ENCODE assay signal across 17 cellular contexts in genomic region chr14:38143651-38144505, GRCh38.
DNase-seq lines count a peak whose midpoint lies in the region; ATAC-seq, FAIRE-seq and TF ChIP-seq lines count a peak whose summit lies in the region.
"Had no signal": no experiment of that assay in that cellular context is flagged by ENCODE, and none has a peak within 500 bp of the region (broad histone marks: within the 10 kb centered on the region; RNA-seq: fewer than 3 reads in every experiment).

No MANE protein-coding gene starts in this region.

- H3K9me3 ChIP-seq in IMR-90 (ENCODE audit: control insufficient read depth, insufficient read depth, low read length) (no peaks in the 10 kb centered on the region), keratinocyte (ENCODE audit: control insufficient read depth, low read depth, low read length) (no peaks in the 10 kb centered on the region), lower lobe of right lung (no peaks in the 10 kb centered on the region), pancreas (no peaks in the 10 kb centered on the region)
- H3K9me3 ChIP-seq: left lung, ovary, tibial nerve had no signal

- dilution Hi-C loops in IMR-90 (cut with HindIII; ENCODE audit: low sequenced_read_pairs, unreplicated experiment) (no loop called here), keratinocyte (cut with MboI; ENCODE audit: extremely low pct_ligation_motif_present, low sequenced_read_pairs) (no loop called here)

- FAIRE-seq in keratinocyte (lab: Jason Lieb, UNC) (peak; percentile 41), pancreas (lab: Jason Lieb, UNC) (no peak)
- FAIRE-seq: endometrium, GM12878 had no signal

- H3K27ac ChIP-seq in IMR-90 (ENCODE audit: insufficient read depth, low read length) (peak overlapping the region; percentile 90), keratinocyte (ENCODE audit: control insufficient read depth, insufficient read depth, low read length) (peak overlapping the region; percentile 53), lower lobe of right lung (no peak overlapping the region), pancreas (no peak overlapping the region)
- H3K27ac ChIP-seq: left lung, ovary, tibial nerve had no signal

- CTCF ChIA-PET in IMR-90 (lab: Yijun Ruan, JAX) = no interaction called here

- peak overlapping the region; percentile 18 to 84 for H4K8ac ChIP-seq in IMR-90 (ENCODE audit: low read depth in 2 of 2, low read length in 2 of 2)

- peak overlapping the region; percentile 13 for H3K14ac ChIP-seq in IMR-90 (replicated peaks; ENCODE audit: low read depth, low read length)

- peak; percentile 38; the same call in 1 of the 2 replicates for TF ChIP-seq POLR2A in IMR-90 (IDR thresholded peaks at IDR 0.05; ENCODE audit: low read depth, low read length)

- peak overlapping the region; percentile 48; the same call in 2 of the 3 replicates for H2BK15ac ChIP-seq in IMR-90 (ENCODE audit: low read depth, low read length)

- peak overlapping the region; percentile 91 for H2BK120ac ChIP-seq in IMR-90 (ENCODE audit: low read depth, low read length)

- peak overlapping the region; percentile 8; the same call in 1 of the 2 replicates for H3K4me3 ChIP-seq in IMR-90 (ENCODE audit: insufficient read depth, low read depth, low read length)
- H3K4me3 ChIP-seq in astrocyte of the spinal cord (ENCODE audit: low read depth, low read length) = no peak overlapping the region
- H3K4me3 ChIP-seq in keratinocyte (ENCODE audit: control insufficient read depth in 2 of 3, extremely low read depth in 1 of 3, insufficient read depth in 2 of 3, low read depth in 1 of 3, low read length in 3 of 3) = no peak overlapping the region
- no peak overlapping the region for H3K4me3 ChIP-seq in lower lobe of right lung
- H3K4me3 ChIP-seq in pancreas = no peak overlapping the region
- H3K4me3 ChIP-seq: GM12878, left lung, ovary, tibial nerve had no signal

- intact Hi-C loops in IMR-90 (cut with micrococcal nuclease) (loop anchor here (5.0 kb wide), 1 partner anchor 53 kb away; no protein-coding TSS in a partner anchor), lower lobe of right lung (cut with DNase I) (no loop called here), pancreas (cut with DNase I) (no loop called here)

- 0 out of 2 replicates have a peak overlapping the region, but pooled peaks have one; percentile 5 for H2AK5ac ChIP-seq in IMR-90 (ENCODE audit: low read depth, low read length)

- TF ChIP-seq CTCF in IMR-90 (conservative IDR thresholded peaks at IDR 0.05; ENCODE audit: low read depth, low read length) = no peak
- TF ChIP-seq CTCF in astrocyte of the spinal cord (IDR thresholded peaks at IDR 0.05; ENCODE audit: low read depth, low read length) = no peak
- no peak for TF ChIP-seq CTCF in keratinocyte (optimal IDR thresholded peaks at IDR 0.05 in 1 of 3, IDR thresholded peaks at IDR 0.05 in 1 of 3, conservative IDR thresholded peaks at IDR 0.05 in 1 of 3; ENCODE audit: extremely low read depth in 1 of 3, insufficient read depth in 2 of 3, low read length in 3 of 3)
- no peak for TF ChIP-seq CTCF in lower lobe of right lung (IDR thresholded peaks at IDR 0.05)
- no peak for TF ChIP-seq CTCF in pancreas (IDR thresholded peaks at IDR 0.05)

- H4K5ac ChIP-seq in IMR-90 (ENCODE audit: low read depth, low read length) = peak overlapping the region; percentile 67

- BruUV-seq in IMR-90 (replicated peaks; lab: Mats Ljungman, UMichigan) = no TSS peak

- H4K91ac ChIP-seq in IMR-90 (ENCODE audit: insufficient read depth, low read depth, low read length) = peak overlapping the region; percentile 77

- peak overlapping the region; percentile 63 for H3K4me2 ChIP-seq in IMR-90 (ENCODE audit: low read depth, low read length)
- H3K4me2 ChIP-seq in keratinocyte (ENCODE audit: control insufficient read depth, extremely low read depth, insufficient read depth, low read depth, low read length) = peak overlapping the region; percentile 74

- peak; percentile 76 for ATAC-seq in IMR-90 (ENCODE audit: low read depth)
- no peak for ATAC-seq in activated CD4-positive, CD25-positive, alpha-beta regulatory T cell treated with anti-CD3 and anti-CD28 coated beads, Interleukin-2, amount 50 U/mL, for 24 hours
- ATAC-seq in lower lobe of right lung = no peak
- no peak for ATAC-seq in pancreas
- ATAC-seq: activated naive CD4-positive, alpha-beta T cell treated with anti-CD3 and anti-CD28 coated beads, Interleukin-2, amount 50 U/mL, for 72 hours; GM12878; left lung had no signal

- peaks cover 9% of the 10 kb centered on the region for H3K4me1 ChIP-seq in IMR-90 (ENCODE audit: control insufficient read depth, insufficient read depth, low read length)
- peaks cover 28% of the 10 kb centered on the region for H3K4me1 ChIP-seq in keratinocyte (ENCODE audit: control insufficient read depth, extremely low read depth, insufficient read depth, low read length)
- H3K4me1 ChIP-seq in lower lobe of right lung = no peaks in the 10 kb centered on the region
- H3K4me1 ChIP-seq in pancreas = no peaks in the 10 kb centered on the region
- H3K4me1 ChIP-seq: left lung had no signal

- peak overlapping the region; percentile 90; the same call in 1 of the 2 replicates for H2BK20ac ChIP-seq in IMR-90 (ENCODE audit: low read depth, low read length)

- H3K79me2 ChIP-seq in keratinocyte (ENCODE audit: control insufficient read depth, insufficient read depth, low read length) = no peaks in the 10 kb centered on the region

- H3K79me1 ChIP-seq in IMR-90 (ENCODE audit: low read depth in 1 of 2, low read length in 2 of 2) = no peaks in the 10 kb centered on the region

- H3K9me1 ChIP-seq in IMR-90 (ENCODE audit: insufficient read depth, low read length) = no peaks in the 10 kb centered on the region; the same call in 1 of the 2 replicates
- H3K9me1 ChIP-seq in keratinocyte (ENCODE audit: control insufficient read depth, extremely low read depth, insufficient read depth, low read length) = no peaks in the 10 kb centered on the region

- no CpG with 5 or more reads among the region's 6 CpGs for WGBS in IMR-90 (ENCODE audit: extremely low coverage in 2 of 2, insufficient read length in 1 of 2), 2 experiments
- WGBS in pancreas, 2 donors = 60 to 70% methylated on average over 6 of the region's 6 CpGs

- H3K4ac ChIP-seq in IMR-90 (ENCODE audit: low read depth, low read length) = peak overlapping the region; percentile 90

- H3K9ac ChIP-seq in IMR-90 (ENCODE audit: low read depth, low read length) (peak overlapping the region; percentile 60; the same call in 1 of the 2 replicates), keratinocyte (ENCODE audit: control insufficient read depth, extremely low read depth, insufficient read depth, low read length) (no peak overlapping the region)

- H2AK9ac ChIP-seq in IMR-90 (replicated peaks; ENCODE audit: low read depth, low read length, poor library complexity) = no peak overlapping the region

- in situ Hi-C loops in IMR-90 (cut with MboI; ENCODE audit: low sequenced_read_pairs) (no loop called here), astrocyte of the spinal cord (cut with HindIII; ENCODE audit: low sequenced_read_pairs) (no loop called here)

- H3K27me3 ChIP-seq in IMR-90 (ENCODE audit: control insufficient read depth, insufficient read depth, low read length) (no peaks in the 10 kb centered on the region), keratinocyte (ENCODE audit: control insufficient read depth, extremely low read depth, insufficient read depth, low read length) (no peaks in the 10 kb centered on the region), lower lobe of right lung (ENCODE audit: low read depth) (no peaks in the 10 kb centered on the region), pancreas (no peaks in the 10 kb centered on the region)
- H3K27me3 ChIP-seq: left lung, ovary, tibial nerve had no signal

- DNase-seq in AG08396 (ENCODE audit: low spot score) (peak; percentile 29), IMR-90 (peak; percentile 92), astrocyte of the spinal cord (ENCODE audit: low read depth, low spot score) (peak; percentile 72), keratinocyte (ENCODE audit: low read depth, low spot score) (no peak), COLO668 (lab: John Stamatoyannopoulos, UW; ENCODE audit: unreplicated experiment) (no peak), lower lobe of right lung (no peak), pancreas (no peak)
- DNase-seq: CD4-positive, CD25-positive, alpha-beta regulatory T cell; left lung; NCI-H2081 treated with DMSO at 0.1 percent for 48 hours; ovary; SIG-M5 had no signal

- H2AFZ ChIP-seq in IMR-90 (replicated peaks; ENCODE audit: low read length, poor library complexity) (peak overlapping the region; percentile 67), keratinocyte (ENCODE audit: control insufficient read depth, low read length) (peak overlapping the region; percentile 74)

- peak overlapping the region; percentile 97 for H2BK5ac ChIP-seq in IMR-90 (ENCODE audit: low read depth, low read length, poor library complexity, severe bottlenecking)

- no peak for TF ChIP-seq RAD21 in IMR-90 (IDR thresholded peaks at IDR 0.05; ENCODE audit: low read length)

- H3K36me3 ChIP-seq in IMR-90 (ENCODE audit: control insufficient read depth, insufficient read depth, low read length) (no peaks in the 10 kb centered on the region), keratinocyte (ENCODE audit: control insufficient read depth in 2 of 2, extremely low read depth in 1 of 2, insufficient read depth in 2 of 2, low read length in 2 of 2) (no peaks in the 10 kb centered on the region), lower lobe of right lung (no peaks in the 10 kb centered on the region), pancreas (no peaks in the 10 kb centered on the region)
- H3K36me3 ChIP-seq: left lung, ovary, tibial nerve had no signal

- no peaks in the 10 kb centered on the region for H4K20me1 ChIP-seq in IMR-90 (ENCODE audit: insufficient read depth, low read length)
- no peaks in the 10 kb centered on the region for H4K20me1 ChIP-seq in keratinocyte (ENCODE audit: control insufficient read depth, extremely low read depth, insufficient read depth, low read length)

- peak overlapping the region; percentile 73; the same call in 1 of the 2 replicates for H3K23ac ChIP-seq in IMR-90 (ENCODE audit: low read depth, low read length)

- H3K56ac ChIP-seq in IMR-90 (ENCODE audit: extremely low read depth, insufficient read depth, low read length) = peak overlapping the region; percentile 72

- POLR2A ChIA-PET in IMR-90 (lab: Charles Lee; ENCODE audit: unreplicated experiment) = interaction anchor here (1.7 kb wide), 1 partner anchor 18 kb away, joined by 4 read pairs; no protein-coding TSS in a partner anchor

- peak overlapping the region; percentile 94 for H3K18ac ChIP-seq in IMR-90 (ENCODE audit: low read depth, low read length)

TF ChIP-seq in IMR-90, 13 proteins besides CTCF, POLR2A, EP300 and RAD21:
- TF ChIP-seq CEBPB (IDR thresholded peaks at IDR 0.05; ENCODE audit: low read depth, low read length) (peak; percentile 65), FOS (IDR thresholded peaks at IDR 0.05; ENCODE audit: low read depth, low read length) (peak; percentile 64; the same call in 1 of the 2 replicates), CHD1 (IDR thresholded peaks at IDR 0.05; ENCODE audit: low read depth, low read length) (no peak; the same call in 1 of the 2 replicates), BHLHE40 (IDR thresholded peaks at IDR 0.05; ENCODE audit: low read depth, low read length) (peak; percentile 92)

Comparison
In these comparisons a context has a peak if more than half of its experiments do, and no peak if none do; other contexts are left out.
1. DNase-seq: peak in AG08396 (single experiment), IMR-90 (single experiment) and astrocyte of the spinal cord (single experiment); none in keratinocyte (single experiment), COLO668 (single experiment), lower lobe of right lung (single experiment) and pancreas (0 of 6).
2. H3K27ac ChIP-seq: peak in IMR-90 (single experiment) and keratinocyte (single experiment); none in lower lobe of right lung (single experiment) and pancreas (0 of 4).